ENCODE assay signal across 13 cellular contexts in the genomic region with DNA sequence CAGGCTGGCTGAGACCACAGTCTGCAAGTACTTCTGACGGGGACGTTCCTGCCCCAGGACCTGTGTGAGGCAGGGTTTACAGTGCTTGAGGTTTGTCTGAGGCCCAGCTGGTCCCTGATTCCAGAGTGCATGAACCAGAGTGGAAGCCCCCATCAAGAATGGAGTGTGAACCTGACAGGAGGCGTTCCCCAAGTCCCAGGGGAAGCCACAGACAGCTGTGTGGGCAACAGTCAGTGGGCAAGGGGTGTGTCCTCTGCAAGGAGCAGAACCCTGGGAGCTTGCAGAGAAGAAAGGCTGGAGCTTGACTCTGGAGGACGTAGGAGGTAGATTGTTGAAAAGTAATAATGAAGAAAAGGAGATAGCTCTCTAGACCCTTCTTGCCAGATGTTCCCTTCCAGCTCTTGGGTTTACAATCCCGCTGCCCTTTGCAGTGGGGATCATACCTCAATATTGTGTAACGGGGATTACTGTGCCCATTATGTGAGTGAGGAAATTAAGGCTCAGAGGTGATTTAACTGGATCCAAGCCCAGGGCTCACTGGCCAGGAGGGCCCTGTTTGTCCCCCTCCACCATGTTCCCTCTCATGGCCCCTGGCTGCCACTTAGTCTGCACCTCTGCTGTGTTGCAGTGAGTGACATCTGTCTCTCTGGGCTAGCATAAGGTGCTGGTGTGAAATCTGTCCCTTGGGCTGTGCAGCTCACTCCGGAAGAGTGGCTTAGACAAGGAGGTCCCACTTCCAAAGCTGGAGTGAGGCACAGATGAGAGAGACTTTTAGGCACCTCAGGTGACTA. TPM values are rescaled to one million over a fixed set of nuclear protein-coding genes. Genes with fewer than 3 reads are reported as not detected.
"Had no signal": no experiment of that assay in that cellular context is flagged by ENCODE, and none has a peak within 500 bp of the region (broad histone marks: within the 10 kb centered on the region; RNA-seq: fewer than 3 reads in every experiment).

No MANE protein-coding gene starts in this region.

- DNase-seq: activated CD4-positive, alpha-beta T cell treated with anti-CD3 and anti-CD28 coated beads, Interleukin-2, amount 50 U/mL, for 4 hours; activated CD8-positive, alpha-beta memory T cell treated with anti-CD3 and anti-CD28 coated beads, Interleukin-2, amount 10 ng/mL, durations not matched to agents 7 days and 5 days; activated naive CD4-positive, alpha-beta T cell treated with anti-CD3 and anti-CD28 coated beads for 36 hours; activated T-cell treated with anti-CD3 and anti-CD28 coated beads, Interleukin-2, amount 50 U/mL, for 1 hour; dorsolateral prefrontal cortex; islet precursor cell; left ventricle myocardium superior; natural killer cell; stimulated activated CD4-positive, alpha-beta T cell treated with anti-CD3 and anti-CD28 coated beads, Interleukin-12 subunit alpha, Interleukin-12 subunit beta, amount 100 ng/mL, for 4 hours; stimulated activated CD4-positive, alpha-beta T cell treated with anti-CD3 and anti-CD28 coated beads, Interleukin-2, amount 100 ng/mL, for 24 hours; T-helper 9 cell had no signal

- H2AFZ ChIP-seq: hepatocyte had no signal

- H3K4me3 ChIP-seq: dorsolateral prefrontal cortex, hepatocyte had no signal

- H3K27me3 ChIP-seq: dorsolateral prefrontal cortex, hepatocyte had no signal

- H3K4me2 ChIP-seq: hepatocyte had no signal

- ATAC-seq: activated CD4-positive, CD25-positive, alpha-beta regulatory T cell treated with anti-CD3 and anti-CD28 coated beads, Interleukin-2, amount 50 U/mL, for 24 hours; activated CD8-positive, alpha-beta memory T cell treated with anti-CD3 and anti-CD28 coated beads, Interleukin-2, amount 10 ng/mL, durations not matched to agents 7 days and 5 days; left ventricle myocardium superior had no signal

- H3K27ac ChIP-seq: hepatocyte had no signal

RNA-seq across cellular contexts. Expression of a gene that starts 58.7 kb away (rescaled TPM):
- total RNA-seq: activated CD8-positive, alpha-beta memory T cell treated with anti-CD3 and anti-CD28 coated beads, Interleukin-2, amount 10 ng/mL, durations not matched to agents 7 days and 5 days; activated naive CD4-positive, alpha-beta T cell treated with anti-CD3 and anti-CD28 coated beads for 36 hours; natural killer cell had no signal
